ENCODE assay signal across 9 cellular contexts in genomic region chr19:3073159-3073563, GRCh38. TPM values are rescaled to one million over a fixed set of nuclear protein-coding genes. Genes with fewer than 3 reads are reported as not detected.
DNase-seq lines count a peak whose midpoint lies in the region; ATAC-seq and TF ChIP-seq lines count a peak whose summit lies in the region.
"Had no signal": no experiment of that assay in that cellular context is flagged by ENCODE, and none has a peak within 500 bp of the region (broad histone marks: within the 10 kb centered on the region; RNA-seq: fewer than 3 reads in every experiment).

No MANE protein-coding gene starts in this region.

- no peaks in the 10 kb centered on the region for H3K9me3 Mint-ChIP-seq in activated CD8-positive, alpha-beta T cell treated with anti-CD3 and anti-CD28 coated beads, Interleukin-2, amount 10 ng/mL, durations not matched to agents 7 days and 5 days (ENCODE audit: insufficient read depth)
- H3K9me3 Mint-ChIP-seq: activated naive CD4-positive, alpha-beta T cell treated with anti-CD3 and anti-CD28 coated beads, Interleukin-2, amount 50 U/mL, for 24 hours had no signal

- DNase-seq in EH (ENCODE audit: low read depth) (peak; percentile 72), NCI-H1694 (lab: John Stamatoyannopoulos, UW) (peak; percentile 98), astrocyte of the hippocampus (ENCODE audit: low read depth, low spot score) (peak; percentile 48), lower lobe of right lung (no peak), SKM-1 treated with dmso at 0.1 percent for 144 hours (lab: John Stamatoyannopoulos, UW; ENCODE audit: unreplicated experiment) (no peak)
- DNase-seq in activated CD8-positive, alpha-beta memory T cell treated with anti-CD3 and anti-CD28 coated beads for 24 hours: no peak
- no peak for DNase-seq in activated CD8-positive, alpha-beta memory T cell treated with anti-CD3 and anti-CD28 coated beads, Interleukin-2, amount 50 U/mL, for 48 hours
- DNase-seq in activated CD8-positive, alpha-beta T cell treated with anti-CD3 and anti-CD28 coated beads, Interleukin-2, amount 10 ng/mL, durations not matched to agents 7 days and 5 days: no peak

- H3K9me3 ChIP-seq in lower lobe of right lung: no peaks in the 10 kb centered on the region

- intact Hi-C loops in lower lobe of right lung (cut with DNase I): no loop called here

- peaks cover 2% of the 10 kb centered on the region for H3K4me1 Mint-ChIP-seq in activated CD8-positive, alpha-beta T cell treated with anti-CD3 and anti-CD28 coated beads, Interleukin-2, amount 10 ng/mL, durations not matched to agents 7 days and 5 days (ENCODE audit: low read depth)

- H3K4me3 ChIP-seq in lower lobe of right lung: no peak overlapping the region

- POLR2A ChIA-PET in activated CD8-positive, alpha-beta T cell treated with anti-CD3 and anti-CD28 coated beads, Interleukin-2, amount 10 ng/mL, durations not matched to agents 7 days and 5 days (lab: Charles Lee): no interaction called here

- H3K27me3 ChIP-seq in lower lobe of right lung (ENCODE audit: low read depth): no peaks in the 10 kb centered on the region

- no peaks in the 10 kb centered on the region for H3K36me3 ChIP-seq in lower lobe of right lung

- CTCF ChIA-PET in activated CD8-positive, alpha-beta T cell treated with anti-CD3 and anti-CD28 coated beads, Interleukin-2, amount 10 ng/mL, durations not matched to agents 7 days and 5 days (lab: Charles Lee): interaction anchor here (1.5 to 6.2 kb wide), 3 partner anchors 31 to 123 kb away, joined by 4 to 47 read pairs (median 5); no protein-coding TSS in a partner anchor

- peaks cover 9% of the 10 kb centered on the region for H3K4me1 ChIP-seq in lower lobe of right lung

- ATAC-seq in lower lobe of right lung: peak; percentile 58 to 80
- ATAC-seq in activated CD8-positive, alpha-beta T cell treated with anti-CD3 and anti-CD28 coated beads, Interleukin-2, amount 10 ng/mL, durations not matched to agents 7 days and 5 days: no peak

- H3K4me3 Mint-ChIP-seq in activated CD8-positive, alpha-beta T cell treated with anti-CD3 and anti-CD28 coated beads, Interleukin-2, amount 10 ng/mL, durations not matched to agents 7 days and 5 days: no peak overlapping the region
- H3K4me3 Mint-ChIP-seq: activated naive CD4-positive, alpha-beta T cell treated with anti-CD3 and anti-CD28 coated beads, Interleukin-2, amount 50 U/mL, for 24 hours had no signal

- TF ChIP-seq CTCF in lower lobe of right lung (IDR thresholded peaks at IDR 0.05): no peak

- H3K27ac ChIP-seq in lower lobe of right lung: no peak overlapping the region

- no peaks in the 10 kb centered on the region for H3K36me3 Mint-ChIP-seq in activated CD8-positive, alpha-beta T cell treated with anti-CD3 and anti-CD28 coated beads, Interleukin-2, amount 10 ng/mL, durations not matched to agents 7 days and 5 days (ENCODE audit: low read depth)
- H3K36me3 Mint-ChIP-seq: activated naive CD4-positive, alpha-beta T cell treated with anti-CD3 and anti-CD28 coated beads, Interleukin-2, amount 50 U/mL, for 24 hours had no signal

- H3K27me3 Mint-ChIP-seq in activated CD8-positive, alpha-beta T cell treated with anti-CD3 and anti-CD28 coated beads, Interleukin-2, amount 10 ng/mL, durations not matched to agents 7 days and 5 days (ENCODE audit: low read depth): no peaks in the 10 kb centered on the region
- H3K27me3 Mint-ChIP-seq: activated naive CD4-positive, alpha-beta T cell treated with anti-CD3 and anti-CD28 coated beads, Interleukin-2, amount 50 U/mL, for 24 hours had no signal

- H3K27ac Mint-ChIP-seq in activated CD8-positive, alpha-beta T cell treated with anti-CD3 and anti-CD28 coated beads, Interleukin-2, amount 10 ng/mL, durations not matched to agents 7 days and 5 days: no peak overlapping the region
- H3K27ac Mint-ChIP-seq: activated naive CD4-positive, alpha-beta T cell treated with anti-CD3 and anti-CD28 coated beads, Interleukin-2, amount 50 U/mL, for 24 hours had no signal

RNA-seq across cellular contexts. Expression of gene TLE5, which starts 10.9 kb away (rescaled TPM):
- total RNA-seq in lower lobe of right lung: 413 TPM
- 100 to 1,000 TPM; 635 to 655 TPM for total RNA-seq in activated CD8-positive, alpha-beta T cell treated with anti-CD3 and anti-CD28 coated beads, Interleukin-2, amount 10 ng/mL, durations not matched to agents 7 days and 5 days

RNA-seq across cellular contexts. Expression of gene GNA11, which starts 21.0 kb away (rescaled TPM):
- total RNA-seq in lower lobe of right lung: 60.6 TPM
- under 1 TPM; 0.08 to 0.71 TPM for total RNA-seq in activated CD8-positive, alpha-beta T cell treated with anti-CD3 and anti-CD28 coated beads, Interleukin-2, amount 10 ng/mL, durations not matched to agents 7 days and 5 days

RNA-seq across cellular contexts. Expression of gene TLE2, which starts 44.1 kb away (rescaled TPM):
- 42.7 TPM for total RNA-seq in lower lobe of right lung
- total RNA-seq in activated CD8-positive, alpha-beta T cell treated with anti-CD3 and anti-CD28 coated beads, Interleukin-2, amount 10 ng/mL, durations not matched to agents 7 days and 5 days: under 1 TPM; 0.24 to 0.57 TPM

Comparison
In these comparisons a context has a peak if more than half of its experiments do, and no peak if none do; other contexts are left out.
1. DNase-seq: peak in EH (single experiment), NCI-H1694 (single experiment) and astrocyte of the hippocampus (single experiment); none in lower lobe of right lung (single experiment), activated CD8-positive, alpha-beta memory T cell treated with anti-CD3 and anti-CD28 coated beads for 24 hours (single experiment), activated CD8-positive, alpha-beta memory T cell treated with anti-CD3 and anti-CD28 coated beads, Interleukin-2, amount 50 U/mL, for 48 hours (single experiment), SKM-1 treated with dmso at 0.1 percent for 144 hours (single experiment) and activated CD8-positive, alpha-beta T cell treated with anti-CD3 and anti-CD28 coated beads, Interleukin-2, amount 10 ng/mL, durations not matched to agents 7 days and 5 days (single experiment).
2. RNA of gene GNA11, which starts 21.0 kb away (total RNA-seq): 60.6 TPM in lower lobe of right lung (single experiment); 0.08 to 0.71 TPM in activated CD8-positive, alpha-beta T cell treated with anti-CD3 and anti-CD28 coated beads, Interleukin-2, amount 10 ng/mL, durations not matched to agents 7 days and 5 days; every median in the first group is over 10 times any median in the second.
3. RNA of gene TLE2, which starts 44.1 kb away (total RNA-seq): 42.7 TPM in lower lobe of right lung (single experiment); 0.24 to 0.57 TPM in activated CD8-positive, alpha-beta T cell treated with anti-CD3 and anti-CD28 coated beads, Interleukin-2, amount 10 ng/mL, durations not matched to agents 7 days and 5 days; every median in the first group is over 10 times any median in the second.